In the genomic region with DNA sequence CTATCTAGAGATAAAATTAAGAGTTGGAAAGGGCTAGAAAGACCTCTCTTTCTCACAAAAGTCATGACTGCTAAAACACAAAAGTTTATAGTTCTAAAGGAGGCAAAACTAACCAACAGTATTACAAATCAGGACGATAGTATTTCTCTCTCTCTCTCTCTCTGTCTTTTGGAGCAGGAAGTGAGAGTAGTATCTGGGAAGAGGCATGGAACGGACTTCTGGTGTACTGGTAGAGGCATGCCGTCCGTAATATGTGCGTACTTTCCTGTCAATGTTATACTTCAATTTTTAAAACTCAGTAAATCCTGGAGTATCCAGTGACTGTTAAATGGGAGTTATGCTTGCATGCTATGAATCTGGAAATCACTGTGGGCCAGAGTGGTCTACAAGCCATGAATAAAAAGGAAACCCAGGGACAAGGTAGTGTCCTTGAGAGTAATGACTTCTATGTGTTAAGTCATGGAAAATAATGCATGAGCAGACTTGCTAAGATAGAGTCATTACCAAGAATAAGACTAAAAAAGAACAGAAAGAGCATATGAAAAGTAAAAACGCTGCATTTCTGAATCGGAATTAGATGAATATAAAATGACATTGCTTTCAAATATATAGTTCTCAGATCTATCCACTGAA, we compare ENCODE assay signal across 14 cellular contexts. TPM values are rescaled to one million over a fixed set of nuclear protein-coding genes. Genes with fewer than 3 reads are reported as not detected.
DNase-seq lines count a peak whose midpoint lies in the region; ATAC-seq and TF ChIP-seq lines count a peak whose summit lies in the region.
"Had no signal": no experiment of that assay in that cellular context is flagged by ENCODE, and none has a peak within 500 bp of the region (broad histone marks: within the 10 kb centered on the region; RNA-seq: fewer than 3 reads in every experiment).

No MANE protein-coding gene starts in this region.

- no peaks in the 10 kb centered on the region for H3K36me3 Mint-ChIP-seq in CD4-positive, alpha-beta memory T cell

- H3K27ac Mint-ChIP-seq in CD4-positive, alpha-beta memory T cell: peak overlapping the region in 5 of 7 donors; percentile 24 to 51 (median 38)
- H3K27ac Mint-ChIP-seq: HFFc6 had no signal

- in situ Hi-C loops in Panc1 (cut with HindIII; ENCODE audit: low pct_unique_long_range_greater_than_20kb, low sequenced_read_pairs) (no loop called here), GM23248 (cut with MboI) (no loop called here)

- BruUV-seq in Panc1 (replicated peaks; lab: Mats Ljungman, UMichigan): no TSS peak

- no peak overlapping the region for H3K9ac ChIP-seq in parathyroid adenoma
- H3K9ac ChIP-seq in GM23248: no peak overlapping the region
- H3K9ac ChIP-seq: KMS-11 had no signal

- H3F3A ChIP-seq in GM23248 (ENCODE audit: insufficient read depth): no peaks in the 10 kb centered on the region

- peak overlapping the region in 6 of 8 donors; percentile 5 to 35 (median 26) for H3K4me3 Mint-ChIP-seq in CD4-positive, alpha-beta memory T cell
- H3K4me3 Mint-ChIP-seq: HFFc6 had no signal

- H3K79me2 ChIP-seq in parathyroid adenoma: peaks cover 32% of the 10 kb centered on the region
- peaks cover 100% of the 10 kb centered on the region for H3K79me2 ChIP-seq in GM23248 (ENCODE audit: insufficient read depth)

- no peaks in the 10 kb centered on the region for H3K9me3 ChIP-seq in CD4-positive, alpha-beta memory T cell (ENCODE audit: control insufficient read depth in 1 of 2, low read length in 2 of 2)
- no peaks in the 10 kb centered on the region for H3K9me3 ChIP-seq in Panc1 (ENCODE audit: control insufficient read depth, insufficient read depth, low read depth, low read length)
- no peaks in the 10 kb centered on the region for H3K9me3 ChIP-seq in parathyroid adenoma (ENCODE audit: control insufficient read depth, low read length)
- H3K9me3 ChIP-seq in GM23248 (ENCODE audit: low read depth): no peaks in the 10 kb centered on the region

- TF ChIP-seq CTCF in Panc1 (IDR thresholded peaks at IDR 0.05) (no peak), fibroblast of mammary gland (conservative IDR thresholded peaks at IDR 0.05; ENCODE audit: control insufficient read depth, insufficient read depth, low read depth, low read length) (no peak), parathyroid adenoma (IDR thresholded peaks at IDR 0.05) (no peak)

- no peak overlapping the region for H3K27ac ChIP-seq in CD4-positive, alpha-beta memory T cell (ENCODE audit: low read depth, low read length)
- H3K27ac ChIP-seq in Panc1 (ENCODE audit: low read length) (no peak overlapping the region), parathyroid adenoma (peak overlapping the region; percentile 27), GM23248 (no peak overlapping the region)
- H3K27ac ChIP-seq: brain microvascular endothelial cell, KMS-11 had no signal

- H2AFZ ChIP-seq in parathyroid adenoma (no peak overlapping the region), GM23248 (no peak overlapping the region)

- POLR2A ChIA-PET in CD4-positive, alpha-beta memory T cell (lab: Charles Lee; ENCODE audit: partially characterized antibody): no interaction called here
- POLR2A ChIA-PET in Panc1 (lab: Charles Lee): no interaction called here

- H3K27me3 ChIP-seq in CD4-positive, alpha-beta memory T cell (ENCODE audit: insufficient read depth, low read length): no peaks in the 10 kb centered on the region
- H3K27me3 ChIP-seq in Panc1 (ENCODE audit: control insufficient read depth, insufficient read depth, low read length) (no peaks in the 10 kb centered on the region), parathyroid adenoma (ENCODE audit: control insufficient read depth, insufficient read depth, low read length) (no peaks in the 10 kb centered on the region), GM23248 (replicated peaks; ENCODE audit: insufficient read depth) (no peaks in the 10 kb centered on the region)
- H3K27me3 ChIP-seq: brain microvascular endothelial cell had no signal

- no peak overlapping the region for H3K4me3 ChIP-seq in CD4-positive, alpha-beta memory T cell (ENCODE audit: low read length in 2 of 2)
- H3K4me3 ChIP-seq in Panc1 (ENCODE audit: low read depth in 2 of 2, low read length in 2 of 2) (no peak overlapping the region), fibroblast of mammary gland (ENCODE audit: control insufficient read depth, low read depth, low read length) (no peak overlapping the region), parathyroid adenoma (ENCODE audit: low read depth, low read length) (peak overlapping the region; percentile 28), GM23248 (no peak overlapping the region)

- intact Hi-C loops in CD4-positive, alpha-beta memory T cell (cut with micrococcal nuclease): no loop called here
- intact Hi-C loops in Panc1 (cut with micrococcal nuclease; ENCODE audit: unreplicated experiment) (no loop called here), left colon (cut with DNase I, micrococcal nuclease) (no loop called here)

- peaks cover 54% of the 10 kb centered on the region for H3K4me1 ChIP-seq in CD4-positive, alpha-beta memory T cell (ENCODE audit: insufficient read depth, low read length)
- H3K4me1 ChIP-seq in Panc1 (ENCODE audit: control insufficient read depth, insufficient read depth, low read length) (peaks cover 41% of the 10 kb centered on the region), parathyroid adenoma (peaks cover 21% of the 10 kb centered on the region), GM23248 (ENCODE audit: insufficient read depth) (peaks cover 25% of the 10 kb centered on the region)

- DNase-seq in CD4-positive, alpha-beta memory T cell: no peak
- DNase-seq in Panc1 (ENCODE audit: low read depth, low spot score) (no peak), fibroblast of mammary gland (ENCODE audit: low read depth) (peak; percentile 12), left colon (no peak), GM23248 (no peak)
- DNase-seq: brain microvascular endothelial cell, COR-L47, foreskin fibroblast, HFFc6, NCI-H2029 had no signal

- ATAC-seq in Panc1 (0 out of 2 replicates have a peak, but pooled peaks have one; percentile 35), left colon (no peak), GM18907 (IDR thresholded peaks at IDR 0.05; ENCODE audit: unreplicated experiment) (no peak), GM18511 (IDR thresholded peaks at IDR 0.05; ENCODE audit: unreplicated experiment) (no peak)

- H3K4me1 Mint-ChIP-seq in CD4-positive, alpha-beta memory T cell: peaks cover 56 to 84% (median 71%) of the 10 kb centered on the region in 4 donors

- no peaks in the 10 kb centered on the region for H3K9me2 ChIP-seq in GM23248 (ENCODE audit: insufficient read depth)

- 94% methylated on average over 7 of the region's 7 CpGs for WGBS in GM23248 (ENCODE audit: low coverage in 1 of 2, low lambda C conversion rate in 2 of 2, missing lambda C conversion rate in 2 of 2), 2 experiments

- peaks cover 0 to 2% (median 0%) of the 10 kb centered on the region in 8 donors for H3K9me3 Mint-ChIP-seq in CD4-positive, alpha-beta memory T cell
- H3K9me3 Mint-ChIP-seq: HFFc6 had no signal

- H3K36me3 ChIP-seq in CD4-positive, alpha-beta memory T cell (ENCODE audit: insufficient read depth, low read length): no peaks in the 10 kb centered on the region
- no peaks in the 10 kb centered on the region for H3K36me3 ChIP-seq in Panc1 (ENCODE audit: control insufficient read depth, insufficient read depth, low read length)
- H3K36me3 ChIP-seq in parathyroid adenoma (ENCODE audit: control insufficient read depth, insufficient read depth, low read length): no peaks in the 10 kb centered on the region
- H3K36me3 ChIP-seq in GM23248 (ENCODE audit: low read depth): no peaks in the 10 kb centered on the region
- H3K36me3 ChIP-seq: brain microvascular endothelial cell had no signal

- H3K27me3 Mint-ChIP-seq in CD4-positive, alpha-beta memory T cell: no peaks in the 10 kb centered on the region

- CTCF ChIA-PET in CD4-positive, alpha-beta memory T cell (lab: Charles Lee; ENCODE audit: partially characterized antibody): interaction anchor here (1.2 kb wide), 1 partner anchor 10 kb away, joined by 6 read pairs; no protein-coding TSS in a partner anchor
- CTCF ChIA-PET in Panc1 (lab: Charles Lee): no interaction called here

- peak overlapping the region; percentile 61 for H3K4me2 ChIP-seq in parathyroid adenoma (ENCODE audit: low read length)
- H3K4me2 ChIP-seq in GM23248 (ENCODE audit: unreplicated experiment): no peak overlapping the region
- H3K4me2 ChIP-seq: KMS-11 had no signal

- H4K20me1 ChIP-seq in GM23248 (ENCODE audit: insufficient read depth): peaks cover 18% of the 10 kb centered on the region

RNA-seq across cellular contexts. Expression of a gene that starts 49.8 kb away (rescaled TPM):
- 10 to 100 TPM; 72.7 to 74.7 TPM for total RNA-seq in CD4-positive, alpha-beta memory T cell
- polyA plus RNA-seq in CD4-positive, alpha-beta memory T cell: 10 to 100 TPM in 1 of 2 donors, 1 to 10 TPM in 1; 7.9 to 23.0 TPM
- total RNA-seq in Panc1 (2021; ENCODE audit: unreplicated experiment): 38.6 TPM
- polyA plus RNA-seq in Panc1 (2012; ENCODE audit: insufficient read length): 27.3 TPM
- total RNA-seq in left colon: 10 to 100 TPM; 46.4 to 59.6 TPM
- total RNA-seq in GM23248 (2014; rRNA removed; shearing (Covaris generic)): 24.2 TPM in 2 replicates
- 19.5 and 20.1 TPM in 2 replicates for polyA plus RNA-seq in GM23248 (2016; fragmentation: Nextera tagmentation; extraction: Ambion mirVana)

RNA-seq across cellular contexts. Expression of a gene that starts 52.9 kb away (rescaled TPM):
- total RNA-seq in CD4-positive, alpha-beta memory T cell: 10 to 100 TPM; 56.9 to 61.6 TPM
- 10 to 100 TPM; 62.4 to 69.4 TPM for polyA plus RNA-seq in CD4-positive, alpha-beta memory T cell
- total RNA-seq in Panc1 (2021; ENCODE audit: unreplicated experiment): 119 TPM
- polyA plus RNA-seq in Panc1 (2012; ENCODE audit: insufficient read length): 87.2 TPM
- 10 to 100 TPM; 59.5 to 71.5 TPM for total RNA-seq in left colon
- total RNA-seq in GM23248 (2014; rRNA removed; shearing (Covaris generic)): 37.8 and 39.2 TPM in 2 replicates
- polyA plus RNA-seq in GM23248 (2016; fragmentation: Nextera tagmentation; extraction: Ambion mirVana): 49.4 and 55.8 TPM in 2 replicates
